In genomic region chr11:17752144-17752543, GRCh38 we compare ENCODE assay signal across 22 cellular contexts. TPM values are rescaled to one million over a fixed set of nuclear protein-coding genes. Genes with fewer than 3 reads are reported as not detected.
DNase-seq lines count a peak whose midpoint lies in the region; ATAC-seq, FAIRE-seq and TF ChIP-seq lines count a peak whose summit lies in the region.
"Had no signal": no experiment of that assay in that cellular context is flagged by ENCODE, and none has a peak within 500 bp of the region (broad histone marks: within the 10 kb centered on the region; RNA-seq: fewer than 3 reads in every experiment).

No MANE protein-coding gene starts in this region.

- H3K4me1 ChIP-seq in kidney (ENCODE audit: control insufficient read depth in 1 of 2, insufficient read depth in 1 of 2, low read depth in 1 of 2, low read length in 2 of 2) = no peaks in the 10 kb centered on the region
- H3K4me1 ChIP-seq: Peyer's patch had no signal

- H3K9ac ChIP-seq in kidney (ENCODE audit: low read length in 2 of 2) = no peak overlapping the region

- H3K27ac ChIP-seq in kidney (ENCODE audit: low read depth in 2 of 2, low read length in 2 of 2) = no peak overlapping the region
- H3K27ac ChIP-seq: Peyer's patch, SK-N-MC had no signal

- ATAC-seq in Right ventricle myocardium superior (ENCODE audit: poor library complexity) (no peak), GM21447 (IDR thresholded peaks at IDR 0.05; ENCODE audit: unreplicated experiment) (no peak)

- H3K9me3 ChIP-seq in kidney (ENCODE audit: control insufficient read depth in 1 of 2, low read length in 2 of 2) = no peaks in the 10 kb centered on the region
- H3K9me3 ChIP-seq: Peyer's patch had no signal

- DNase-seq in Right ventricle myocardium superior (peak; percentile 19), cardiac septum (ENCODE audit: low spot score) (no peak), NCI-H2227 treated with DMSO at 0.1 percent for 48 hours (lab: John Stamatoyannopoulos, UW) (peak; percentile 33), kidney (peak; percentile 31), posterior vena cava (ENCODE audit: low spot score) (peak; percentile 52), HTR-8/SVneo (ENCODE audit: insufficient read length, low spot score) (no peak), cortex of kidney (lab: John Stamatoyannopoulos, UW) (no peak)
- DNase-seq: C1 segment of cervical spinal cord, DMS79 treated with DMSO at 0.1 percent for 48 hours, H9, Karpas-422, NCI-H146, NCI-H2029 treated with DMSO at 0.1 percent for 48 hours, NCI-H524, SHP77 had no signal

- intact Hi-C loops in Right ventricle myocardium superior (cut with DNase I) = no loop called here
- intact Hi-C loops in cardiac septum (cut with DNase I) = no loop called here
- intact Hi-C loops in kidney (cut with DNase I) = no loop called here
- intact Hi-C loops in posterior vena cava (cut with DNase I) = loop anchor here in 1 of 2 donors (1.0 kb wide), 1 partner anchor 42 kb away; no protein-coding TSS in a partner anchor

- no peak overlapping the region for H3K4me3 ChIP-seq in kidney (ENCODE audit: low read length in 2 of 2)
- H3K4me3 ChIP-seq: Peyer's patch, SK-N-MC had no signal

- no peak for FAIRE-seq in kidney (lab: Jason Lieb, UNC)
- no peak for FAIRE-seq in HTR-8/SVneo (lab: Jason Lieb, UNC)

- TF ChIP-seq CTCF in kidney (IDR thresholded peaks at IDR 0.05; ENCODE audit: borderline replicate concordance, extremely low read depth, insufficient read depth) = no peak

- H3K36me3 ChIP-seq in kidney (ENCODE audit: control insufficient read depth in 1 of 2, insufficient read depth in 2 of 2, low read length in 2 of 2) = no peaks in the 10 kb centered on the region
- H3K36me3 ChIP-seq: Peyer's patch had no signal

RNA-seq across cellular contexts. Expression of gene KCNC1, which starts 17.6 kb away (rescaled TPM):
- not detected for total RNA-seq in Right ventricle myocardium superior
- 0.05 TPM for total RNA-seq in cardiac septum
- total RNA-seq in kidney = 0.03 TPM
- polyA plus RNA-seq in kidney (ENCODE audit: insufficient read depth, low read depth, low replicate concordance) = not detected
- total RNA-seq in posterior vena cava = not detected
- total RNA-seq: HT-29, MCF 10A had no signal

RNA-seq across cellular contexts. Expression of gene MYOD1, which starts 32.8 kb away (rescaled TPM):
- total RNA-seq in Right ventricle myocardium superior (not detected), cardiac septum (not detected), kidney (not detected), posterior vena cava (not detected)
- not detected for polyA plus RNA-seq in kidney (ENCODE audit: insufficient read depth, low read depth, low replicate concordance)
- total RNA-seq: A673, H9, HT-29, MCF 10A, Peyer's patch had no signal
- polyA plus RNA-seq: IgD-negative memory B cell had no signal

Comparison
In these comparisons a context has a peak if more than half of its experiments do, and no peak if none do; other contexts are left out.
1. DNase-seq: peak in Right ventricle myocardium superior (single experiment), NCI-H2227 treated with DMSO at 0.1 percent for 48 hours (single experiment), kidney (single experiment) and posterior vena cava (single experiment); none in cardiac septum (single experiment), HTR-8/SVneo (single experiment) and cortex of kidney (single experiment).